ENCODE assay signal across 1 cellular context in the genomic region with DNA sequence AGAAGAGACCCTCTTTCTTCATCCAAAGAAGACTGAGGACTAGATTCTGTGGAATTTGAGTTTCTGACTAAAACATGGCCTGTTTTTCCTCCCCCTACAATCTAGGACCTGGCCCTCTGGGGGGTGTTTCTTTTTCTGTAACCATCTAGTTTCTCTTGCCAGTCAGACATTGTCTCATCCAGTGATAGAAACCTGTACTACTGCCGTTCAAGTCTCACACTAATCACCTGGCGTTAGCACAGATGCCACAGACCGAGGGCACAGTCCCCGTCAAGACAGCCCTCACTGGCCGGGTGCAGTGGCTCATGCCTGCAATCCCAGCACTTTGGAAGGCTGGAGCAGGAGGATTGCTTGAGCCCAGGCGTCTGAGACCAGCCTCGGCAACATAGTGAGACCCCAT.
TF ChIP-seq lines count a peak whose summit lies in the region.

No MANE protein-coding gene starts in this region.

TF ChIP-seq in K562, 482 proteins besides CTCF, POLR2A, EP300 and RAD21 (continued from another document):
- TF ChIP-seq, protein P1, sequence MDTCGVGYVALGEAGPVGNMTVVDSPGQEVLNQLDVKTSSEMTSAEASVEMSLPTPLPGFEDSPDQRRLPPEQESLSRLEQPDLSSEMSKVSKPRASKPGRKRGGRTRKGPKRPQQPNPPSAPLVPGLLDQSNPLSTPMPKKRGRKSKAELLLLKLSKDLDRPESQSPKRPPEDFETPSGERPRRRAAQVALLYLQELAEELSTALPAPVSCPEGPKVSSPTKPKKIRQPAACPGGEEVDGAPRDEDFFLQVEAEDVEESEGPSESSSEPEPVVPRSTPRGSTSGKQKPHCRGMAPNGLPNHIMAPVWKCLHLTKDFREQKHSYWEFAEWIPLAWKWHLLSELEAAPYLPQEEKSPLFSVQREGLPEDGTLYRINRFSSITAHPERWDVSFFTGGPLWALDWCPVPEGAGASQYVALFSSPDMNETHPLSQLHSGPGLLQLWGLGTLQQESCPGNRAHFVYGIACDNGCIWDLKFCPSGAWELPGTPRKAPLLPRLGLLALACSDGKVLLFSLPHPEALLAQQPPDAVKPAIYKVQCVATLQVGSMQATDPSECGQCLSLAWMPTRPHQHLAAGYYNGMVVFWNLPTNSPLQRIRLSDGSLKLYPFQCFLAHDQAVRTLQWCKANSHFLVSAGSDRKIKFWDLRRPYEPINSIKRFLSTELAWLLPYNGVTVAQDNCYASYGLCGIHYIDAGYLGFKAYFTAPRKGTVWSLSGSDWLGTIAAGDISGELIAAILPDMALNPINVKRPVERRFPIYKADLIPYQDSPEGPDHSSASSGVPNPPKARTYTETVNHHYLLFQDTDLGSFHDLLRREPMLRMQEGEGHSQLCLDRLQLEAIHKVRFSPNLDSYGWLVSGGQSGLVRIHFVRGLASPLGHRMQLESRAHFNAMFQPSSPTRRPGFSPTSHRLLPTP (IDR thresholded peaks at IDR 0.05; ENCODE audit: borderline replicate concordance, extremely low read depth, insufficient read length), result no peak
- TF ChIP-seq, protein P2, sequence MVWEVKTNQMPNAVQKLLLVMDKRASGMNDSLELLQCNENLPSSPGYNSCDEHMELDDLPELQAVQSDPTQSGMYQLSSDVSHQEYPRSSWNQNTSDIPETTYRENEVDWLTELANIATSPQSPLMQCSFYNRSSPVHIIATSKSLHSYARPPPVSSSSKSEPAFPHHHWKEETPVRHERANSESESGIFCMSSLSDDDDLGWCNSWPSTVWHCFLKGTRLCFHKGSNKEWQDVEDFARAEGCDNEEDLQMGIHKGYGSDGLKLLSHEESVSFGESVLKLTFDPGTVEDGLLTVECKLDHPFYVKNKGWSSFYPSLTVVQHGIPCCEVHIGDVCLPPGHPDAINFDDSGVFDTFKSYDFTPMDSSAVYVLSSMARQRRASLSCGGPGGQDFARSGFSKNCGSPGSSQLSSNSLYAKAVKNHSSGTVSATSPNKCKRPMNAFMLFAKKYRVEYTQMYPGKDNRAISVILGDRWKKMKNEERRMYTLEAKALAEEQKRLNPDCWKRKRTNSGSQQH (CRISPR knock-in tag; IDR thresholded peaks at IDR 0.05), result no peak
- TF ChIP-seq ZNF184 (CRISPR knock-in tag; IDR thresholded peaks at IDR 0.05), result no peak
- TF ChIP-seq PYGO2 (tag; IDR thresholded peaks at IDR 0.05), result no peak
- no peak for TF ChIP-seq SOX6 (IDR thresholded peaks at IDR 0.05)
- no peak for TF ChIP-seq CEBPB (tag; IDR thresholded peaks at IDR 0.05)
- TF ChIP-seq L3MBTL2 (IDR thresholded peaks at IDR 0.05), result no peak
- TF ChIP-seq OTX1 (CRISPR knock-in tag; IDR thresholded peaks at IDR 0.05), result no peak
- TF ChIP-seq, protein P3, sequence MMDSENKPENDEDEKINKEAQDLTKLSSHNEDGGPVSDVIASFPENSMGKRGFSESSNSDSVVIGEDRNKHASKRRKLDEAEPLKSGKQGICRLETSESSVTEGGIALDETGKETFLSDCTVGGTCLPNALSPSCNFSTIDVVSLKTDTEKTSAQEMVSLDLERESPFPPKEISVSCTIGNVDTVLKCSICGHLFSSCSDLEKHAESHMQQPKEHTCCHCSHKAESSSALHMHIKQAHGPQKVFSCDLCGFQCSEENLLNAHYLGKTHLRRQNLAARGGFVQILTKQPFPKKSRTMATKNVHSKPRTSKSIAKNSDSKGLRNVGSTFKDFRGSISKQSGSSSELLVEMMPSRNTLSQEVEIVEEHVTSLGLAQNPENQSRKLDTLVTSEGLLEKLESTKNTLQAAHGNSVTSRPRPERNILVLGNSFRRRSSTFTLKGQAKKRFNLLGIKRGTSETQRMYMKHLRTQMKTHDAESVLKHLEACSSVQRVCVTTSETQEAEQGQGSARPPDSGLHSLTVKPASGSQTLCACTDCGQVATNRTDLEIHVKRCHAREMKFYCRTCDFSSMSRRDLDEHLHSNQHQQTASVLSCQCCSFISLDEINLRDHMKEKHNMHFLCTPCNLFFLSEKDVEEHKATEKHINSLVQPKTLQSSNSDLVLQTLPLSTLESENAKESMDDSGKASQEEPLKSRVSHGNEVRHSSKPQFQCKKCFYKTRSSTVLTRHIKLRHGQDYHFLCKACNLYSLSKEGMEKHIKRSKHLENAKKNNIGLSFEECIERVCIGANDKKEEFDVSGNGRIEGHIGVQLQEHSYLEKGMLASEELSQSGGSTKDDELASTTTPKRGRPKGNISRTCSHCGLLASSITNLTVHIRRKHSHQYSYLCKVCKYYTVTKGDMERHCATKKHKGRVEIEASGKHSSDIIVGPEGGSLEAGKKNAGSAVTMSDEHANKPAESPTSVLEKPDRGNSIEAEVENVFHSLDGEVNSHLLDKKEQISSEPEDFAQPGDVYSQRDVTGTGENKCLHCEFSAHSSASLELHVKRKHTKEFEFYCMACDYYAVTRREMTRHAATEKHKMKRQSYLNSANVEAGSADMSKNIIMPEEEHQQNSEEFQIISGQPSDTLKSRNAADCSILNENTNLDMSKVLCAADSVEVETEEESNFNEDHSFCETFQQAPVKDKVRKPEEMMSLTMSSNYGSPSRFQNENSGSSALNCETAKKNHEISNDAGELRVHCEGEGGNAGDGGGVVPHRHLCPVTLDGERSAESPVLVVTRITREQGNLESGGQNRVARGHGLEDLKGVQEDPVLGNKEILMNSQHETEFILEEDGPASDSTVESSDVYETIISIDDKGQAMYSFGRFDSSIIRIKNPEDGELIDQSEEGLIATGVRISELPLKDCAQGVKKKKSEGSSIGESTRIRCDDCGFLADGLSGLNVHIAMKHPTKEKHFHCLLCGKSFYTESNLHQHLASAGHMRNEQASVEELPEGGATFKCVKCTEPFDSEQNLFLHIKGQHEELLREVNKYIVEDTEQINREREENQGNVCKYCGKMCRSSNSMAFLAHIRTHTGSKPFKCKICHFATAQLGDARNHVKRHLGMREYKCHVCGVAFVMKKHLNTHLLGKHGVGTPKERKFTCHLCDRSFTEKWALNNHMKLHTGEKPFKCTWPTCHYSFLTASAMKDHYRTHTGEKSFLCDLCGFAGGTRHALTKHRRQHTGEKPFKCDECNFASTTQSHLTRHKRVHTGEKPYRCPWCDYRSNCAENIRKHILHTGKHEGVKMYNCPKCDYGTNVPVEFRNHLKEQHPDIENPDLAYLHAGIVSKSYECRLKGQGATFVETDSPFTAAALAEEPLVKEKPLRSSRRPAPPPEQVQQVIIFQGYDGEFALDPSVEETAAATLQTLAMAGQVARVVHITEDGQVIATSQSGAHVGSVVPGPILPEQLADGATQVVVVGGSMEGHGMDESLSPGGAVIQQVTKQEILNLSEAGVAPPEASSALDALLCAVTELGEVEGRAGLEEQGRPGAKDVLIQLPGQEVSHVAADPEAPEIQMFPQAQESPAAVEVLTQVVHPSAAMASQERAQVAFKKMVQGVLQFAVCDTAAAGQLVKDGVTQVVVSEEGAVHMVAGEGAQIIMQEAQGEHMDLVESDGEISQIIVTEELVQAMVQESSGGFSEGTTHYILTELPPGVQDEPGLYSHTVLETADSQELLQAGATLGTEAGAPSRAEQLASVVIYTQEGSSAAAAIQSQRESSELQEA (IDR thresholded peaks at IDR 0.05; ENCODE audit: low read depth), result no peak
- no peak for TF ChIP-seq PTRF (tag; IDR thresholded peaks at IDR 0.05)
- TF ChIP-seq, protein P4, sequence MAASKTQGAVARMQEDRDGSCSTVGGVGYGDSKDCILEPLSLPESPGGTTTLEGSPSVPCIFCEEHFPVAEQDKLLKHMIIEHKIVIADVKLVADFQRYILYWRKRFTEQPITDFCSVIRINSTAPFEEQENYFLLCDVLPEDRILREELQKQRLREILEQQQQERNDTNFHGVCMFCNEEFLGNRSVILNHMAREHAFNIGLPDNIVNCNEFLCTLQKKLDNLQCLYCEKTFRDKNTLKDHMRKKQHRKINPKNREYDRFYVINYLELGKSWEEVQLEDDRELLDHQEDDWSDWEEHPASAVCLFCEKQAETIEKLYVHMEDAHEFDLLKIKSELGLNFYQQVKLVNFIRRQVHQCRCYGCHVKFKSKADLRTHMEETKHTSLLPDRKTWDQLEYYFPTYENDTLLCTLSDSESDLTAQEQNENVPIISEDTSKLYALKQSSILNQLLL (CRISPR knock-in tag; IDR thresholded peaks at IDR 0.05; ENCODE audit: borderline replicate concordance), result no peak
- no peak for TF ChIP-seq KHSRP (IDR thresholded peaks at IDR 0.05)
- TF ChIP-seq, protein P5, sequence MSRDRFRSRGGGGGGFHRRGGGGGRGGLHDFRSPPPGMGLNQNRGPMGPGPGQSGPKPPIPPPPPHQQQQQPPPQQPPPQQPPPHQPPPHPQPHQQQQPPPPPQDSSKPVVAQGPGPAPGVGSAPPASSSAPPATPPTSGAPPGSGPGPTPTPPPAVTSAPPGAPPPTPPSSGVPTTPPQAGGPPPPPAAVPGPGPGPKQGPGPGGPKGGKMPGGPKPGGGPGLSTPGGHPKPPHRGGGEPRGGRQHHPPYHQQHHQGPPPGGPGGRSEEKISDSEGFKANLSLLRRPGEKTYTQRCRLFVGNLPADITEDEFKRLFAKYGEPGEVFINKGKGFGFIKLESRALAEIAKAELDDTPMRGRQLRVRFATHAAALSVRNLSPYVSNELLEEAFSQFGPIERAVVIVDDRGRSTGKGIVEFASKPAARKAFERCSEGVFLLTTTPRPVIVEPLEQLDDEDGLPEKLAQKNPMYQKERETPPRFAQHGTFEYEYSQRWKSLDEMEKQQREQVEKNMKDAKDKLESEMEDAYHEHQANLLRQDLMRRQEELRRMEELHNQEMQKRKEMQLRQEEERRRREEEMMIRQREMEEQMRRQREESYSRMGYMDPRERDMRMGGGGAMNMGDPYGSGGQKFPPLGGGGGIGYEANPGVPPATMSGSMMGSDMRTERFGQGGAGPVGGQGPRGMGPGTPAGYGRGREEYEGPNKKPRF (IDR thresholded peaks at IDR 0.05; ENCODE audit: low read depth, low read length), result no peak
